8 cellular contexts compared by ENCODE assay signal in the genomic region with DNA sequence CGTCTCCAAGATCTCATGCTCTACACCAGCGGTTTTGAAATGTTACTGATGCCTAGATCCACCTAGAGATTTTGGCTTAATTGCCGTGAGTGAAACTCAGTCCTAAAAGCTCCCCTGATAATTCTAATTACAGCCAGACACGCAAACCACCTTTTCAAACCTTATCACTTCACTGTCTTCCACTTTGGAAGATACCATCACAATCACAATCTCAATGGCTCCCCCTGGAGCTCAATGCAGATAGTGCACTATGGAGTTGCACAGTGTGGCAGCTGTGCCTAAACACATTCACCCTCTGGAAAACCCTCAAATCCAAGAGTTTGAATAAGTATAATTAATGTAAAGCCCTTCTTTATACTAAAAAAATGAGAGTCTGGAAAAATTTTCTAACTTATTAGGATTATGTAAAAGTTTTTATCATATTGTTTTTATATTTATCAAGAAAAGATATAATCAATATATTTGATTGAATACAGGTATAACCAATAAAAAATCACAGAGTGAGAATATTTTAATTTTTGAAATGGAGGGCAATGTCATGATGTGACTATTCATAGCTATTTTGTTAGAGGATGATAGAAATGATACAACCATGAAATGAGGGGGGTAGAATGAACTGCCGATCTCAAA.
DNase-seq lines count a peak whose midpoint lies in the region; ATAC-seq, FAIRE-seq and TF ChIP-seq lines count a peak whose summit lies in the region.

No MANE protein-coding gene starts in this region.

- TF ChIP-seq EP300 in H1 (IDR thresholded peaks at IDR 0.05; ENCODE audit: borderline replicate concordance in 1 of 2, low read depth in 2 of 2, low read length in 2 of 2) = no peak

- H3K4me3 ChIP-seq in AG04449 (ENCODE audit: low read depth, low read length) (no peak overlapping the region), SU-DHL-6 (ENCODE audit: insufficient read depth, low read length, poor library complexity, severe bottlenecking) (no peak overlapping the region), H1 (ENCODE audit: extremely low read depth in 1 of 4, insufficient read depth in 2 of 4, low read depth in 3 of 4, low read length in 4 of 4) (no peak overlapping the region), mesendoderm (ENCODE audit: low read length) (no peak overlapping the region), tibial artery (no peak overlapping the region)

- H3K9me3 ChIP-seq in SU-DHL-6 (ENCODE audit: insufficient read depth, low read length) (no peaks in the 10 kb centered on the region), H1 (ENCODE audit: insufficient read depth in 2 of 2, low read depth in 1 of 2, low read length in 1 of 2) (no peaks in the 10 kb centered on the region), tibial artery (no peaks in the 10 kb centered on the region)

- H4K8ac ChIP-seq in H1 (ENCODE audit: extremely low read depth, insufficient read depth, low read length) = no peak overlapping the region
- no peak overlapping the region for H4K8ac ChIP-seq in mesendoderm (ENCODE audit: low read depth, low read length)

- peak; percentile 80 to 85 for TF ChIP-seq RAD21 in H1 (IDR thresholded peaks at IDR 0.05 in 1 of 2, conservative IDR thresholded peaks at IDR 0.05 in 1 of 2; ENCODE audit: low read depth in 2 of 2, low read length in 2 of 2)

- no peak overlapping the region for H2BK5ac ChIP-seq in H1 (ENCODE audit: low read depth, low read length)
- no peak overlapping the region for H2BK5ac ChIP-seq in mesendoderm (ENCODE audit: low read length)

- CTCF ChIA-PET in AG04449 (lab: Yijun Ruan, JAX) (interaction anchor here (0.7 to 2.4 kb wide), 35 partner anchors 8 to 495 kb away, joined by 3 to 12 read pairs (median 4); no protein-coding TSS in a partner anchor), H1 (lab: Charles Lee; ENCODE audit: partially characterized antibody) (interaction anchor here (0.6 to 4.8 kb wide), 39 partner anchors 10 to 695 kb away, joined by 3 to 42 read pairs (median 3); partner anchors contain the start of gene SLC8A1)

- H3K27ac ChIP-seq in SU-DHL-6 (ENCODE audit: low read depth, low read length) (no peak overlapping the region), H1 (ENCODE audit: low read depth, low read length) (no peak overlapping the region), mesendoderm (ENCODE audit: low read depth, low read length) (no peak overlapping the region), tibial artery (no peak overlapping the region)

- H3K4me2 ChIP-seq in SU-DHL-6 (ENCODE audit: low read depth, low read length, poor library complexity, severe bottlenecking) (no peak overlapping the region), H1 (ENCODE audit: insufficient read depth in 1 of 2, low read depth in 2 of 2, low read length in 2 of 2) (no peak overlapping the region), mesendoderm (ENCODE audit: low read length) (no peak overlapping the region)

- H3K9ac ChIP-seq in SU-DHL-6 (ENCODE audit: low read length) = no peak overlapping the region
- H3K9ac ChIP-seq in H1 (replicated peaks in 1 of 4; ENCODE audit: extremely low read depth in 1 of 4, low read depth in 3 of 4, low read length in 3 of 4) = no peak overlapping the region
- no peak overlapping the region for H3K9ac ChIP-seq in mesendoderm (ENCODE audit: low read length)

- H3K27me3 ChIP-seq in SU-DHL-6 (ENCODE audit: low read length) = no peaks in the 10 kb centered on the region
- no peaks in the 10 kb centered on the region for H3K27me3 ChIP-seq in H1 (replicated peaks in 1 of 4; ENCODE audit: control insufficient read depth in 3 of 4, extremely low read depth in 1 of 4, insufficient read depth in 3 of 4, low read length in 3 of 4)
- H3K27me3 ChIP-seq in mesendoderm (ENCODE audit: insufficient read depth, low read length, poor library complexity) = no peaks in the 10 kb centered on the region
- H3K27me3 ChIP-seq in tibial artery = no peaks in the 10 kb centered on the region

- no peaks in the 10 kb centered on the region for H4K20me1 ChIP-seq in SU-DHL-6 (ENCODE audit: low read depth, low read length)
- H4K20me1 ChIP-seq in H1 (replicated peaks in 1 of 2; ENCODE audit: control insufficient read depth in 1 of 2, insufficient read depth in 2 of 2, low read length in 2 of 2) = no peaks in the 10 kb centered on the region

- H2BK15ac ChIP-seq in H1 (ENCODE audit: low read length) = no peak overlapping the region
- H2BK15ac ChIP-seq in mesendoderm (replicated peaks; ENCODE audit: low read depth) = no peak overlapping the region

- H2AFZ ChIP-seq in SU-DHL-6 (ENCODE audit: low read depth, low read length, severe bottlenecking) (no peak overlapping the region), H1 (ENCODE audit: low read length) (peak overlapping the region; percentile 86; the same call in 1 of the 2 replicates)

- 65% methylated on average over 5 of the region's 5 CpGs; no CpG with 5 or more reads in 1 of the 2 experiments for WGBS in H1 (ENCODE audit: extremely low coverage in 1 of 2, insufficient coverage in 1 of 2, insufficient read length in 1 of 2, insufficient replicate concordance in 2 of 2, low coverage in 1 of 2, low lambda C conversion rate in 2 of 2, missing lambda C conversion rate in 1 of 2), 2 experiments
- no CpG with 5 or more reads among the region's 5 CpGs for WGBS in mesendoderm (ENCODE audit: extremely low coverage, insufficient coverage, low lambda C conversion rate)

- H2BK120ac ChIP-seq in H1 (replicated peaks; ENCODE audit: low read depth, low read length) (no peak overlapping the region), mesendoderm (ENCODE audit: low read depth, low read length) (no peak overlapping the region)

- no peaks in the 10 kb centered on the region for H3K9me2 ChIP-seq in SU-DHL-6 (replicated peaks; ENCODE audit: insufficient read depth, low read length)

- H3K23me2 ChIP-seq in H1 (ENCODE audit: low read depth, low read length) = no peaks in the 10 kb centered on the region; the same call in 1 of the 2 replicates

- H4K5ac ChIP-seq in H1 (ENCODE audit: insufficient read length, low read depth, low read length) = no peak overlapping the region
- H4K5ac ChIP-seq in mesendoderm (ENCODE audit: low read length) = no peak overlapping the region

- DNase-seq in AG04449 (ENCODE audit: low read depth, low spot score) = no peak
- peak; percentile 76 for DNase-seq in NCI-H146 (lab: John Stamatoyannopoulos, UW)
- DNase-seq in H1 (ENCODE audit: low read depth in 1 of 2, low spot score in 2 of 2) = peak; percentile 21 to 88
- peak; percentile 76 for DNase-seq in mesendoderm
- DNase-seq in tibial artery = peak; percentile 71 to 84

- H3K79me1 ChIP-seq in H1 (ENCODE audit: low read depth, low read length) (no peaks in the 10 kb centered on the region), mesendoderm (ENCODE audit: low read length) (no peaks in the 10 kb centered on the region)

- H3K4me1 ChIP-seq in H1 (replicated peaks in 1 of 4; ENCODE audit: control insufficient read depth in 3 of 4, insufficient read depth in 4 of 4, low read length in 3 of 4) = no peaks in the 10 kb centered on the region
- H3K4me1 ChIP-seq in mesendoderm (ENCODE audit: control insufficient read depth, low read depth, low read length) = no peaks in the 10 kb centered on the region
- H3K4me1 ChIP-seq in tibial artery = no peaks in the 10 kb centered on the region

- H3K18ac ChIP-seq in H1 (ENCODE audit: extremely low read depth, low read length) (no peak overlapping the region), mesendoderm (ENCODE audit: low read length) (no peak overlapping the region)

- no peak overlapping the region for H2BK20ac ChIP-seq in H1 (ENCODE audit: low read length)

- H3K23ac ChIP-seq in H1 (ENCODE audit: insufficient read length) = no peak overlapping the region
- no peak overlapping the region for H3K23ac ChIP-seq in mesendoderm (ENCODE audit: low read length)

- FAIRE-seq in H1 (lab: Jason Lieb, UNC) = peak; percentile 57

- no peak for TF ChIP-seq POLR2A in H1 (IDR thresholded peaks at IDR 0.05; ENCODE audit: control extremely low read depth in 1 of 2, low read depth in 2 of 2, low read length in 2 of 2)

- H4K91ac ChIP-seq in H1 (replicated peaks; ENCODE audit: insufficient read length, low read length) = no peak overlapping the region

- H2BK12ac ChIP-seq in H1 (ENCODE audit: low read depth, low read length) = no peak overlapping the region

- no peaks in the 10 kb centered on the region for H3K79me2 ChIP-seq in SU-DHL-6 (ENCODE audit: insufficient read depth, low read length)
- H3K79me2 ChIP-seq in H1 (ENCODE audit: control insufficient read depth in 1 of 2, insufficient read depth in 2 of 2, low read length in 2 of 2) = no peaks in the 10 kb centered on the region
- H3K79me2 ChIP-seq in mesendoderm (ENCODE audit: control insufficient read depth, insufficient read depth, low read length) = no peaks in the 10 kb centered on the region

- H3K4ac ChIP-seq in H1 (replicated peaks; ENCODE audit: insufficient read length, low read depth, low read length) (no peak overlapping the region), mesendoderm (ENCODE audit: low read depth, low read length) (no peak overlapping the region)

- intact Hi-C loops in tibial artery (cut with DNase I; ENCODE audit: low total_unique reads) = loop anchor here (5.0 kb wide), 1 partner anchor 642 kb away; no protein-coding TSS in a partner anchor

- H3F3A ChIP-seq in SU-DHL-6 (ENCODE audit: insufficient read depth) = no peaks in the 10 kb centered on the region

- ATAC-seq in GM18511 (IDR thresholded peaks at IDR 0.05; ENCODE audit: unreplicated experiment) = peak; percentile 94
- peak; percentile 83 for ATAC-seq in HG02943 (IDR thresholded peaks at IDR 0.05; ENCODE audit: low read depth, unreplicated experiment)

- no peaks in the 10 kb centered on the region for H3K36me3 ChIP-seq in SU-DHL-6 (ENCODE audit: low read length)
- no peaks in the 10 kb centered on the region for H3K36me3 ChIP-seq in H1 (ENCODE audit: control insufficient read depth in 2 of 4, insufficient read depth in 4 of 4, low read length in 3 of 4)
- no peaks in the 10 kb centered on the region for H3K36me3 ChIP-seq in mesendoderm (ENCODE audit: control insufficient read depth, insufficient read depth, low read length)
- no peaks in the 10 kb centered on the region for H3K36me3 ChIP-seq in tibial artery

- H3K56ac ChIP-seq in H1 (replicated peaks; ENCODE audit: insufficient read length, low read depth, low read length) (no peak overlapping the region), mesendoderm (ENCODE audit: low read length) (no peak overlapping the region)

- POLR2A ChIA-PET in AG04449 (lab: Yijun Ruan, JAX) = interaction anchor here (1.1 kb wide), 1 partner anchor 103 kb away, joined by 4 read pairs; the partner anchor contains the start of gene SLC8A1
- POLR2A ChIA-PET in H1 (lab: Charles Lee; ENCODE audit: partially characterized antibody) = no interaction called here

- H3K14ac ChIP-seq in H1 (ENCODE audit: insufficient read length) = no peak overlapping the region

- TF ChIP-seq CTCF in AG04449 (IDR thresholded peaks at IDR 0.05; ENCODE audit: insufficient read depth, low read length, missing control alignments) = peak; percentile 60
- peak; percentile 74 for TF ChIP-seq CTCF in SU-DHL-6 (IDR thresholded peaks at IDR 0.05; ENCODE audit: insufficient read depth, low read length, poor library complexity, severe bottlenecking)
- TF ChIP-seq CTCF in H1 (IDR thresholded peaks at IDR 0.05; ENCODE audit: control extremely low read depth in 1 of 3, insufficient read depth in 1 of 3, low read depth in 1 of 3, low read length in 3 of 3) = peak; percentile 48 to 86 (median 73)
- peak; percentile 76 to 83 for TF ChIP-seq CTCF in tibial artery (IDR thresholded peaks at IDR 0.05)

- H2AK5ac ChIP-seq in H1 (ENCODE audit: low read depth, low read length) = no peak overlapping the region
- no peak overlapping the region for H2AK5ac ChIP-seq in mesendoderm (ENCODE audit: low read length)
